In genomic region chr4:127668770-127669169, GRCh38 we compare ENCODE assay signal across 21 cellular contexts. TPM values are rescaled to one million over a fixed set of nuclear protein-coding genes. Genes with fewer than 3 reads are reported as not detected.
DNase-seq lines count a peak whose midpoint lies in the region; ATAC-seq and TF ChIP-seq lines count a peak whose summit lies in the region.
"Had no signal": no experiment of that assay in that cellular context is flagged by ENCODE, and none has a peak within 500 bp of the region (broad histone marks: within the 10 kb centered on the region; RNA-seq: fewer than 3 reads in every experiment).

No MANE protein-coding gene starts in this region.

- POLR2A ChIA-PET in WTC11 (lab: Charles Lee), result no interaction called here

- no peaks in the 10 kb centered on the region for H3K27me3 Mint-ChIP-seq in WTC11 (ENCODE audit: low read depth)
- no peaks in the 10 kb centered on the region for H3K27me3 Mint-ChIP-seq in endodermal cell (ENCODE audit: insufficient read depth)
- peaks cover 2% of the 10 kb centered on the region for H3K27me3 Mint-ChIP-seq in neural progenitor cell (ENCODE audit: insufficient read depth, low read depth)

- intact Hi-C loops in left ventricle myocardium superior (cut with micrococcal nuclease) (no loop called here), left colon (cut with DNase I, micrococcal nuclease) (no loop called here)

- H3K27me3 ChIP-seq in endodermal cell (ENCODE audit: control insufficient read depth, insufficient read depth, low read length, poor library complexity, severe bottlenecking) (no peaks in the 10 kb centered on the region), neural progenitor cell (no peaks in the 10 kb centered on the region)

- H3K36me3 ChIP-seq in endodermal cell (ENCODE audit: control insufficient read depth, insufficient read depth, low read length) (peaks cover 20% of the 10 kb centered on the region), neural progenitor cell (no peaks in the 10 kb centered on the region)

- 92% methylated on average over 2 of the region's 2 CpGs; no CpG with 5 or more reads in 1 of the 2 experiments for WGBS in endodermal cell (ENCODE audit: insufficient coverage in 1 of 2, insufficient read length in 1 of 2), 2 experiments

- H3K27ac Mint-ChIP-seq in WTC11, result peak overlapping the region; percentile 91
- peak overlapping the region; percentile 53 for H3K27ac Mint-ChIP-seq in endodermal cell
- H3K27ac Mint-ChIP-seq in neural progenitor cell, result peak overlapping the region; percentile 99

- H3K4me3 ChIP-seq in endodermal cell (ENCODE audit: low read length) (no peak overlapping the region), neural progenitor cell (no peak overlapping the region)
- H3K4me3 ChIP-seq: K562 had no signal

- H3K4me2 ChIP-seq in neural progenitor cell, result peak overlapping the region; percentile 29

- H3K9me3 ChIP-seq in endodermal cell (ENCODE audit: control insufficient read depth, low read length) (no peaks in the 10 kb centered on the region), neural progenitor cell (ENCODE audit: low read depth) (no peaks in the 10 kb centered on the region)

- TF ChIP-seq CTCF in WTC11 (IDR thresholded peaks at IDR 0.05) (no peak), endodermal cell (conservative IDR thresholded peaks at IDR 0.05) (no peak), neural progenitor cell (IDR thresholded peaks at IDR 0.05) (no peak)

- H2AFZ ChIP-seq in neural progenitor cell (replicated peaks), result no peak overlapping the region

- peaks cover 6% of the 10 kb centered on the region for H3F3A ChIP-seq in neural progenitor cell (ENCODE audit: low read depth)

- CTCF ChIA-PET in WTC11 (lab: Charles Lee), result no interaction called here

- no peaks in the 10 kb centered on the region for H3K4me1 ChIP-seq in endodermal cell (ENCODE audit: control insufficient read depth, insufficient read depth, low read length)
- peaks cover 13% of the 10 kb centered on the region for H3K4me1 ChIP-seq in neural progenitor cell

- DNase-seq in WTC11 (ENCODE audit: low spot score) (no peak), endodermal cell (no peak), neural progenitor cell (ENCODE audit: low spot score) (no peak), left ventricle myocardium superior (no peak), AG20443 (ENCODE audit: low spot score) (no peak), left colon (no peak)
- DNase-seq: ACHN, AML-193, DMS79 treated with DMSO at 0.1 percent for 48 hours, HCEC 1CT, NCI-H1105, NCI-H187, NCI-H2107, NCI-H2227 treated with DMSO at 0.1 percent for 48 hours, NCI-H510A treated with DMSO at 0.1 percent for 48 hours, NCI-H774, Right ventricle myocardium superior had no signal

- peaks cover 36% of the 10 kb centered on the region for H3K4me1 Mint-ChIP-seq in WTC11
- H3K4me1 Mint-ChIP-seq in endodermal cell, result peaks cover 2% of the 10 kb centered on the region
- peaks cover 32% of the 10 kb centered on the region for H3K4me1 Mint-ChIP-seq in neural progenitor cell

- no peak overlapping the region for H3K4me3 Mint-ChIP-seq in WTC11
- H3K4me3 Mint-ChIP-seq in endodermal cell, result no peak overlapping the region
- peak overlapping the region; percentile 20 for H3K4me3 Mint-ChIP-seq in neural progenitor cell

- no peak overlapping the region for H3K9ac ChIP-seq in endodermal cell (ENCODE audit: extremely low read depth, low read length, poor library complexity, severe bottlenecking)
- no peak overlapping the region for H3K9ac ChIP-seq in neural progenitor cell

- H3K36me3 Mint-ChIP-seq in WTC11 (peaks cover 9% of the 10 kb centered on the region), endodermal cell (ENCODE audit: low read depth) (no peaks in the 10 kb centered on the region), neural progenitor cell (peaks cover 40% of the 10 kb centered on the region)

- H3K79me2 ChIP-seq in neural progenitor cell (ENCODE audit: low read depth), result no peaks in the 10 kb centered on the region

- H3K27ac ChIP-seq in endodermal cell (ENCODE audit: low read depth, low read length) (peak overlapping the region; percentile 74), neural progenitor cell (peak overlapping the region; percentile 17)
- H3K27ac ChIP-seq: C4-2B had no signal

- no peaks in the 10 kb centered on the region for H3K9me3 Mint-ChIP-seq in WTC11
- H3K9me3 Mint-ChIP-seq in endodermal cell, result no peaks in the 10 kb centered on the region
- peaks cover 5% of the 10 kb centered on the region for H3K9me3 Mint-ChIP-seq in neural progenitor cell

- H4K20me1 ChIP-seq in neural progenitor cell (ENCODE audit: low read depth), result no peaks in the 10 kb centered on the region

- ATAC-seq in WTC11 (no peak), left ventricle myocardium superior (no peak), GM18517 (IDR thresholded peaks at IDR 0.05; ENCODE audit: unreplicated experiment) (no peak), left colon (no peak)
- ATAC-seq: K562 had no signal

TF ChIP-seq in WTC11, 78 proteins besides CTCF, POLR2A, EP300 and RAD21:
- TF ChIP-seq NR2C2 (CRISPR knock-in tag; IDR thresholded peaks at IDR 0.05) (no peak), IRF1 (CRISPR knock-in tag; IDR thresholded peaks at IDR 0.05) (no peak), AR (CRISPR knock-in tag; IDR thresholded peaks at IDR 0.05) (no peak), ARID4B (CRISPR knock-in tag; IDR thresholded peaks at IDR 0.05; ENCODE audit: borderline replicate concordance) (no peak), ZNF671 (CRISPR knock-in tag; IDR thresholded peaks at IDR 0.05) (no peak)
TF ChIP-seq in WTC11: peak in this region for 0.

RNA-seq across cellular contexts. Expression of gene INTU, which starts 36.0 kb away (rescaled TPM):
- 15.0 to 18.6 TPM (median 17.9 TPM) in 3 replicates for total RNA-seq in WTC11 (2021)
- total RNA-seq in endodermal cell, result 10 to 100 TPM; 20.5 to 31.3 TPM
- 28.0 TPM for polyA plus RNA-seq in endodermal cell (2013, experiment 1 of 2)
- 18.4 TPM for polyA plus RNA-seq in endodermal cell (2013, experiment 2 of 2)
- total RNA-seq in neural progenitor cell (ENCODE audit: low replicate concordance), result 22.0 and 31.2 TPM in 2 replicates
- 4.6 TPM for total RNA-seq in left ventricle myocardium superior
- 1 to 10 TPM; 3.4 to 3.8 TPM for total RNA-seq in left colon
- total RNA-seq: OCI-LY7 had no signal
